In genomic region chr7:107408349-107408748, GRCh38 we compare ENCODE assay signal across 22 cellular contexts.
"Had no signal": no experiment of that assay in that cellular context is flagged by ENCODE, and none has a peak within 500 bp of the region (broad histone marks: within the 10 kb centered on the region; RNA-seq: fewer than 3 reads in every experiment).

No MANE protein-coding gene starts in this region.

- H3K27me3 ChIP-seq: body of pancreas, cardiac muscle cell, spleen, stomach, suprapubic skin, tibial nerve had no signal

- H3K9me3 ChIP-seq: body of pancreas, left ventricle myocardium inferior, prostate gland, spleen, stomach, suprapubic skin, tibial nerve had no signal

- DNase-seq: activated CD4-positive, alpha-beta T cell treated with anti-CD3 and anti-CD28 coated beads for 4 hours; activated CD4-positive, alpha-beta T cell treated with anti-CD3 and anti-CD28 coated beads, Interleukin-2, amount 50 U/mL, for 48 hours; activated naive CD4-positive, alpha-beta T cell; anterior cingulate cortex; body of pancreas; foreskin melanocyte; glutamatergic neuron; hippocampal formation; left ventricle myocardium inferior; naive thymus-derived CD8-positive, alpha-beta T cell; spleen; stimulated activated CD4-positive, alpha-beta T cell treated with anti-CD3 and anti-CD28 coated beads, Interleukin-4, amount 100 ng/mL, for 1 hour; stomach; T-helper 1 cell had no signal

- H3K27ac ChIP-seq: body of pancreas, cardiac muscle cell, epithelial cell of prostate, left ventricle myocardium inferior, prostate gland, spleen, stomach, suprapubic skin, tibial nerve had no signal

- H3K27ac Mint-ChIP-seq: activated T-helper 2 cell treated with anti-CD3 and anti-CD28 coated beads, Interferon-gamma antibody, Interleukin-2, Interleukin-4, amounts not matched to agents 10 μg/mL and 5 μg/mL and 100 μg/mL, durations not matched to agents 14 hours and 24 hours and 36 hours; mesothelial cell of epicardium; WTC11 had no signal

- H3K4me3 ChIP-seq: body of pancreas, cardiac muscle cell, left ventricle myocardium inferior, prostate gland, spleen, stomach, suprapubic skin, tibial nerve had no signal

- ATAC-seq: body of pancreas; naive thymus-derived CD8-positive, alpha-beta T cell; WTC11 had no signal

- H3K36me3 ChIP-seq: cardiac muscle cell, prostate gland had no signal

- H3K4me3 Mint-ChIP-seq: mesothelial cell of epicardium; naive thymus-derived CD8-positive, alpha-beta T cell; WTC11 had no signal

- H3K27me3 Mint-ChIP-seq: naive thymus-derived CD8-positive, alpha-beta T cell had no signal

- H3K4me1 ChIP-seq: prostate gland, spleen, stomach, suprapubic skin, tibial nerve had no signal

- H3K9me3 Mint-ChIP-seq: activated T-helper 2 cell treated with anti-CD3 and anti-CD28 coated beads, Interferon-gamma antibody, Interleukin-2, Interleukin-4, amounts not matched to agents 10 μg/mL and 5 μg/mL and 100 μg/mL, durations not matched to agents 14 hours and 24 hours and 36 hours; mesothelial cell of epicardium; naive thymus-derived CD8-positive, alpha-beta T cell; WTC11 had no signal
